8 cellular contexts compared by ENCODE assay signal in genomic region chr5:10760976-10761841, GRCh38. TPM values are rescaled to one million over a fixed set of nuclear protein-coding genes. Genes with fewer than 3 reads are reported as not detected.
A peak's percentile ranks its signal among the peaks of the same experiment; 100 is the strongest.
DNase-seq lines count a peak whose midpoint lies in the region; ATAC-seq, FAIRE-seq and TF ChIP-seq lines count a peak whose summit lies in the region.

A gene with protein sequence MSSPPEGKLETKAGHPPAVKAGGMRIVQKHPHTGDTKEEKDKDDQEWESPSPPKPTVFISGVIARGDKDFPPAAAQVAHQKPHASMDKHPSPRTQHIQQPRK (minus strand): TSS chr5:10761234. CDS start chr5:10761068, 166 bp downstream.

- H3K9me3 ChIP-seq in adrenal gland (replicated peaks in 1 of 3) (no peaks in the 10 kb centered on the region), heart right ventricle (no peaks in the 10 kb centered on the region), upper lobe of left lung (no peaks in the 10 kb centered on the region)

- H3K27ac ChIP-seq in adrenal gland (peak within 1 kb of the TSS; percentile 93 to 98 (median 98)), heart right ventricle (peak within 1 kb of the TSS; percentile 84 to 99 (median 96)), upper lobe of left lung (peak within 1 kb of the TSS; percentile 87 to 97 (median 96))

- FAIRE-seq in GM12891 (lab: Jason Lieb, UNC): peak; percentile 99

- DNase-seq in GM12891 (ENCODE audit: insufficient read length, low spot score) (peak; percentile 87), NCI-H1105 treated with DMSO at 0.1 percent for 48 hours (lab: John Stamatoyannopoulos, UW) (peak; percentile 84), T-helper 1 cell (peak; percentile 83 to 96 (median 86)), adrenal gland (peak; percentile 84 to 93 (median 87)), heart right ventricle (peak; percentile 78 to 90), posterior vena cava (ENCODE audit: low spot score) (peak; percentile 96), upper lobe of left lung (peak; percentile 85 to 99)

- H3K4me1 ChIP-seq in adrenal gland (replicated peaks in 1 of 2) (peaks cover 16 to 39% of the 10 kb centered on the region in 2 donors), heart right ventricle (peaks cover 0 to 57% (median 34%) of the 10 kb centered on the region in 9 donors), upper lobe of left lung (peaks cover 20 to 56% (median 31%) of the 10 kb centered on the region in 4 donors)

- TF ChIP-seq POLR2A in GM12891 (IDR thresholded peaks at IDR 0.05; ENCODE audit: low read depth, low read length) (peak; percentile 43), adrenal gland (IDR thresholded peaks at IDR 0.05) (peak; percentile 26 to 76), upper lobe of left lung (IDR thresholded peaks at IDR 0.05) (peak in 2 of 4 donors; percentile 45 to 77)

- TF ChIP-seq EP300 in upper lobe of left lung (IDR thresholded peaks at IDR 0.05): no peak

- H3K27me3 ChIP-seq in adrenal gland (no peaks in the 10 kb centered on the region), heart right ventricle (no peaks in the 10 kb centered on the region), upper lobe of left lung (no peaks in the 10 kb centered on the region)

- intact Hi-C loops in adrenal gland (cut with DNase I) (no loop called here), heart right ventricle (cut with DNase I) (loop anchor here in 5 of 10 donors (2.0 to 5.0 kb wide), 4 partner anchors 34 to 59 kb away; no protein-coding TSS in a partner anchor), posterior vena cava (cut with DNase I) (no loop called here)

- peak; percentile 74 for ATAC-seq in HG02678 (IDR thresholded peaks at IDR 0.05; ENCODE audit: unreplicated experiment)
- ATAC-seq in heart right ventricle: peak; percentile 84 to 95 (median 90)
- ATAC-seq in upper lobe of left lung (ENCODE audit: low FRiP score in 2 of 2): peak; percentile 87 to 93

- WGBS in adrenal gland, 4 donors: 0 to 1% (median 0%) methylated on average over 31 to 98 of the region's 109 CpGs
- 0 to 1% methylated on average over 46 to 107 of the region's 109 CpGs for WGBS in heart right ventricle, 2 donors
- WGBS in upper lobe of left lung, 2 donors: 1 to 2% methylated on average over 37 to 45 of the region's 109 CpGs

- TF ChIP-seq CTCF in adrenal gland (IDR thresholded peaks at IDR 0.05): no peak
- TF ChIP-seq CTCF in heart right ventricle (IDR thresholded peaks at IDR 0.05): peak in 1 of 9 donors; percentile 11
- TF ChIP-seq CTCF in upper lobe of left lung (IDR thresholded peaks at IDR 0.05): no peak

- H3K4me3 ChIP-seq in adrenal gland (peak within 1 kb of the TSS; percentile 32 to 97 (median 48)), heart right ventricle (peak within 1 kb of the TSS; percentile 47 to 77 (median 70)), upper lobe of left lung (peak within 1 kb of the TSS; percentile 59 to 95 (median 88))

- H3K36me3 ChIP-seq in adrenal gland (replicated peaks in 1 of 2) (no peaks in the 10 kb centered on the region), heart right ventricle (no peaks in the 10 kb centered on the region), upper lobe of left lung (no peaks in the 10 kb centered on the region)

TF ChIP-seq in GM12891, 5 proteins besides CTCF, POLR2A, EP300 and RAD21:
- TF ChIP-seq POLR2AphosphoS5 (IDR thresholded peaks at IDR 0.05; ENCODE audit: low read depth, low read length) (no peak), PAX5 (IDR thresholded peaks at IDR 0.05; ENCODE audit: insufficient read depth, low read length, severe bottlenecking) (peak; percentile 37), SPI1 (IDR thresholded peaks at IDR 0.05; ENCODE audit: low read depth, low read length) (no peak)

RNA-seq across cellular contexts. Expression of the gene that starts here (rescaled TPM):
- 70.1 TPM for polyA plus RNA-seq in GM12891 (2012; ENCODE audit: low read depth, missing spikeins)
- total RNA-seq in adrenal gland (100 to 1,000 TPM in 5 of 8 donors, 10 to 100 TPM in 3; 47.9 to 197 (median 125) TPM), heart right ventricle (10 to 100 TPM; 20.6 to 52.5 (median 28.0) TPM), posterior vena cava (100 to 1,000 TPM in 1 of 2 donors, 10 to 100 TPM in 1; 86.9 to 102 TPM), upper lobe of left lung (100 to 1,000 TPM in 1 of 6 donors, 10 to 100 TPM in 5; 38.8 to 101 (median 77.6) TPM)
- polyA plus RNA-seq in adrenal gland (100 to 1,000 TPM in 1 of 3 donors, 10 to 100 TPM in 2; 65.5 to 122 (median 68.4) TPM), heart right ventricle (10 to 100 TPM; 14.2 to 47.8 TPM)

Comparison
In these comparisons a context has a peak if more than half of its experiments do, and no peak if none do; other contexts are left out.
1. Peak in every context shown above with its lines: DNase-seq, ATAC-seq, H3K4me3 ChIP-seq and H3K27ac ChIP-seq.